ENCODE assay signal across 1 cellular context in genomic region chr7:2521341-2521745, GRCh38.
TF ChIP-seq lines count a peak whose summit lies in the region.

No MANE protein-coding gene starts in this region.

TF ChIP-seq in IMR-90, 13 proteins besides CTCF, POLR2A, EP300 and RAD21 (continued from another document):
- no peak for TF ChIP-seq FOS (IDR thresholded peaks at IDR 0.05; ENCODE audit: low read depth, low read length)
- TF ChIP-seq USF2 (IDR thresholded peaks at IDR 0.05; ENCODE audit: low read depth, low read length) = no peak
- TF ChIP-seq NFE2L2 (IDR thresholded peaks at IDR 0.05; ENCODE audit: low read depth, low read length) = no peak
